Comparison of ENCODE assay signal across 8 cellular contexts in the genomic region with DNA sequence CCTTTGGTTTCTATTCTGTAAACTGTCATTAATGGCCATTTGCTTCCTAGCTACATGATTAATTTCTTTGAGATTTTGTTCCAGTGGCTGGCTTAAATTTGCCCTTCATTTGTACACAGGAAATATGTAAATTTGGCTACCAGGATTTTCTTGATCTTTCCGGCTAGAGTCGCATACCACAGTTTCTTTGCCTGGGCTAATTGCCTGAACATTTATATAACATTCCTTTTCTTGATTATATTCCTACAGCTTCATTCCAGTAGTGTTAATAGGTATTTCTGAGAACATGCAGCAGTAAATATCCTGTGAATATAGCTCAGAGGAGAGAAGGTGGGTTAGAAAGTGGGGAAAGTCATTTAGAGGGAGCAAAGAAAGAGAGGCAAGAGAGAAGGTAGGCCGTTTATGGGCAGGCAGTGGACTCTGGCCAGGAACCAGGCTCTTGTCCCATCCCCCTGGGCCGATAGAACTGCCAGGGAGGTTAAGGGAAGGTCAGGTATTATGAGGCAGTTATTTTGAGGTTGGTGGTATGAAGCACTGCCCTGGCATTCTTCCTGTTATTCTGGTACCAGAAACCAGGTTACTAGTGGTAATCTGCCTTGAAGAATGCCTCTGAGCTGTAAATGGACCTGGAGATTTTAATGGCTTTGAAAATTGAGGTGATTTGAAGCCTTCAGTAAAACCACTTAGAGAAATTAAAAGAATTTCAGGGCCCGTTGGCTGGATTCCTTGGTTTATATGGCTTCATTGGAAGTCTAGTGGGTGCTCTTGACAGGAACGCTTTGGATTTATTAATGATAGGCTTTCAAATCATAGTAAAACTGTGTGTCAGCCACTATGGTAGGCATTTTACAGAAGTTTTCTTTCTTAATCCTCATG. TPM values are rescaled to one million over a fixed set of nuclear protein-coding genes. Genes with fewer than 3 reads are reported as not detected.
A peak's percentile ranks its signal among the peaks of the same experiment; 100 is the strongest.
DNase-seq lines count a peak whose midpoint lies in the region; ATAC-seq and TF ChIP-seq lines count a peak whose summit lies in the region.

No MANE protein-coding gene starts in this region.

- no peak overlapping the region for H3K4me3 ChIP-seq in mucosa of descending colon

- ATAC-seq in mucosa of descending colon = peak; percentile 75
- no peak for ATAC-seq in activated CD4-positive, CD25-positive, alpha-beta regulatory T cell treated with anti-CD3 and anti-CD28 coated beads, Interleukin-2, amount 50 U/mL, for 24 hours
- ATAC-seq in HG03159 (IDR thresholded peaks at IDR 0.05; ENCODE audit: unreplicated experiment) = no peak

- intact Hi-C loops in mucosa of descending colon (cut with DNase I, micrococcal nuclease) = loop anchor here in 1 of 2 donors (5.0 kb wide), 1 partner anchor 41 kb away; the partner anchor contains the start of gene DYNLL1

- H3K4me1 ChIP-seq in mucosa of descending colon (ENCODE audit: low read depth) = peaks cover 59% of the 10 kb centered on the region

- no peaks in the 10 kb centered on the region for H3K9me3 ChIP-seq in mucosa of descending colon

- peak; percentile 80 for DNase-seq in EH (ENCODE audit: low read depth)
- DNase-seq in NCI-H226 = peak; percentile 89
- DNase-seq in dermis blood vessel endothelial cell = peak; percentile 80
- peak; percentile 74 to 75 (median 75) for DNase-seq in mucosa of descending colon
- DNase-seq in NCI-H82 treated with DMSO at 0.1 percent for 48 hours (lab: John Stamatoyannopoulos, UW; ENCODE audit: unreplicated experiment) = no peak
- DNase-seq in iPS-NIHi7 (ENCODE audit: extremely low spot score) = no peak

- no peak for TF ChIP-seq CTCF in mucosa of descending colon (IDR thresholded peaks at IDR 0.05)

- H3K36me3 ChIP-seq in mucosa of descending colon (ENCODE audit: low read depth) = no peaks in the 10 kb centered on the region

RNA-seq across cellular contexts. Expression of gene RNF10, which starts 4.4 kb away (rescaled TPM):
- total RNA-seq in dermis blood vessel endothelial cell (118 and 308 TPM in 2 replicates), mucosa of descending colon (100 to 1,000 TPM; 158 to 300 (median 237) TPM)

RNA-seq across cellular contexts. Expression of gene COQ5, which starts 9.6 kb away (rescaled TPM):
- total RNA-seq in dermis blood vessel endothelial cell (30.3 and 34.9 TPM in 2 replicates), mucosa of descending colon (10 to 100 TPM; 22.8 to 30.0 (median 29.5) TPM)

RNA-seq across cellular contexts. Expression of gene DYNLL1, which starts 42.6 kb away (rescaled TPM):
- total RNA-seq in dermis blood vessel endothelial cell = 265 and 287 TPM in 2 replicates
- total RNA-seq in mucosa of descending colon = 100 to 1,000 TPM; 309 to 343 (median 309) TPM

RNA-seq across cellular contexts. Expression of gene POP5, which starts 42.7 kb away (rescaled TPM):
- total RNA-seq in dermis blood vessel endothelial cell = 28.6 and 35.2 TPM in 2 replicates
- total RNA-seq in mucosa of descending colon = 10 to 100 TPM; 29.5 to 44.3 (median 37.7) TPM

Comparison
In these comparisons a context has a peak if more than half of its experiments do, and no peak if none do; other contexts are left out.
1. DNase-seq: peak in EH (single experiment), NCI-H226 (single experiment), dermis blood vessel endothelial cell (single experiment) and mucosa of descending colon (3 of 3); none in NCI-H82 treated with DMSO at 0.1 percent for 48 hours (single experiment) and iPS-NIHi7 (single experiment).